20 cellular contexts compared by ENCODE assay signal in the genomic region with DNA sequence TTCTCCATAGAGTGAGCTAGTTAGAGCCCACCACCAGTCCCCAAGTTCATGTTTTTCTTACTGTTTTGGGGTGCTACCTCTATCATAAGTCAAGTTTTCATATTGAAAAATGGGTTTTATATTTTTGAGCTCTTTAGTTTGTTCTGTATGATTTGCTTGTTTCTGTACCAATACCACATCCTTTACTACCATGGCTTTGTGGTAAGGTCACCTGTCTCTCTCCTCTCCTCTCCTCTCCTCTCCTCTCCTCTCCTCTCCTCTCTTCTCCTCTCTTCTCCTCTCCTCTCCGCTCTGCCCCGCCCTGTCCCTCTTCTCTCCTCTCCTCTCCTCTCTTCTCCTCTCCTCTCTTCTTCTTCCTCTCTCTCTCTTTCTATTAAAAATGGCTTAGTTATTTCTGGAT.
DNase-seq lines count a peak whose midpoint lies in the region; ATAC-seq and TF ChIP-seq lines count a peak whose summit lies in the region.
"Had no signal": no experiment of that assay in that cellular context is flagged by ENCODE, and none has a peak within 500 bp of the region (broad histone marks: within the 10 kb centered on the region; RNA-seq: fewer than 3 reads in every experiment).

No MANE protein-coding gene starts in this region.

- peaks cover 10% of the 10 kb centered on the region for H3K4me1 ChIP-seq in Loucy (ENCODE audit: insufficient read depth, low read length, poor library complexity, severe bottlenecking)
- H3K4me1 ChIP-seq: pancreas had no signal

- H3K4me1 Mint-ChIP-seq in activated naive CD4-positive, alpha-beta T cell treated with anti-CD3 and anti-CD28 coated beads, Interleukin-2, amount 10 ng/mL, durations not matched to agents 7 days and 5 days, result peaks cover 20% of the 10 kb centered on the region
- peaks cover 16% of the 10 kb centered on the region for H3K4me1 Mint-ChIP-seq in central memory CD8-positive, alpha-beta T cell
- H3K4me1 Mint-ChIP-seq in stimulated activated memory B cell treated with anti-CD40 and anti-IgM and Interleukin-4, amounts not matched to agents 10 μg/mL and 1 μg/mL and 100 μg/mL, for 72 hours, result peaks cover 15% of the 10 kb centered on the region

- H3K27me3 ChIP-seq in Loucy (ENCODE audit: insufficient read depth, low read length, poor library complexity, severe bottlenecking), result no peaks in the 10 kb centered on the region
- H3K27me3 ChIP-seq: MG63, pancreas had no signal

- no peak overlapping the region for H3K4me3 ChIP-seq in Loucy (ENCODE audit: low read length, poor library complexity, severe bottlenecking)
- H3K4me3 ChIP-seq: MG63, pancreas had no signal

- H3K4me2 ChIP-seq in Loucy (ENCODE audit: low read depth, low read length, poor library complexity, severe bottlenecking), result peak overlapping the region; percentile 23

- CTCF ChIA-PET in activated naive CD4-positive, alpha-beta T cell treated with anti-CD3 and anti-CD28 coated beads, Interleukin-2, amount 10 ng/mL, durations not matched to agents 7 days and 5 days (lab: Charles Lee), result interaction anchor here (0.6 to 10.1 kb wide), 32 partner anchors 7 to 1124 kb away, joined by 3 to 252 read pairs (median 4); a partner anchor contains a TSS

- H3K9me2 ChIP-seq in Loucy (replicated peaks; ENCODE audit: low read depth, low read length), result no peaks in the 10 kb centered on the region

- peaks cover 21% of the 10 kb centered on the region for H3K27me3 Mint-ChIP-seq in activated naive CD4-positive, alpha-beta T cell treated with anti-CD3 and anti-CD28 coated beads, Interleukin-2, amount 10 ng/mL, durations not matched to agents 7 days and 5 days
- H3K27me3 Mint-ChIP-seq in central memory CD8-positive, alpha-beta T cell, result no peaks in the 10 kb centered on the region
- no peaks in the 10 kb centered on the region for H3K27me3 Mint-ChIP-seq in stimulated activated memory B cell treated with anti-CD40 and anti-IgM and Interleukin-4, amounts not matched to agents 10 μg/mL and 1 μg/mL and 100 μg/mL, for 72 hours
- H3K27me3 Mint-ChIP-seq: activated CD4-positive, alpha-beta memory T cell treated with anti-CD3 and anti-CD28 coated beads for 36 hours had no signal

- H3K79me2 ChIP-seq in Loucy (ENCODE audit: insufficient read depth, low read length), result no peaks in the 10 kb centered on the region

- H3K9me3 Mint-ChIP-seq in activated naive CD4-positive, alpha-beta T cell treated with anti-CD3 and anti-CD28 coated beads, Interleukin-2, amount 10 ng/mL, durations not matched to agents 7 days and 5 days, result no peaks in the 10 kb centered on the region
- H3K9me3 Mint-ChIP-seq in central memory CD8-positive, alpha-beta T cell, result no peaks in the 10 kb centered on the region
- no peaks in the 10 kb centered on the region for H3K9me3 Mint-ChIP-seq in stimulated activated memory B cell treated with anti-CD40 and anti-IgM and Interleukin-4, amounts not matched to agents 10 μg/mL and 1 μg/mL and 100 μg/mL, for 72 hours
- H3K9me3 Mint-ChIP-seq: activated CD4-positive, alpha-beta memory T cell treated with anti-CD3 and anti-CD28 coated beads for 36 hours; nephron progenitor cell had no signal

- H3F3A ChIP-seq in Loucy (ENCODE audit: low read depth), result no peaks in the 10 kb centered on the region

- no peak overlapping the region for H2AFZ ChIP-seq in Loucy (ENCODE audit: low read length)

- H4K20me1 ChIP-seq in Loucy (ENCODE audit: insufficient read depth, low read length, poor library complexity, severe bottlenecking), result no peaks in the 10 kb centered on the region

- no peaks in the 10 kb centered on the region for H3K36me3 Mint-ChIP-seq in activated naive CD4-positive, alpha-beta T cell treated with anti-CD3 and anti-CD28 coated beads, Interleukin-2, amount 10 ng/mL, durations not matched to agents 7 days and 5 days
- H3K36me3 Mint-ChIP-seq in central memory CD8-positive, alpha-beta T cell (ENCODE audit: insufficient read depth), result no peaks in the 10 kb centered on the region
- H3K36me3 Mint-ChIP-seq in stimulated activated memory B cell treated with anti-CD40 and anti-IgM and Interleukin-4, amounts not matched to agents 10 μg/mL and 1 μg/mL and 100 μg/mL, for 72 hours, result no peaks in the 10 kb centered on the region
- H3K36me3 Mint-ChIP-seq: activated CD4-positive, alpha-beta memory T cell treated with anti-CD3 and anti-CD28 coated beads for 36 hours had no signal

- TF ChIP-seq CTCF in Loucy (conservative IDR thresholded peaks at IDR 0.05; ENCODE audit: low read length), result no peak

- H3K9me3 ChIP-seq in Loucy (ENCODE audit: insufficient read depth, low read depth, low read length), result no peaks in the 10 kb centered on the region
- H3K9me3 ChIP-seq: MG63, pancreas had no signal

- no peaks in the 10 kb centered on the region for H3K36me3 ChIP-seq in Loucy (ENCODE audit: insufficient read depth, low read length)
- H3K36me3 ChIP-seq: MG63, pancreas had no signal

- ATAC-seq in central memory CD8-positive, alpha-beta T cell (replicated peaks; ENCODE audit: extremely low read depth, poor library complexity, severe bottlenecking), result peak; percentile 82
- ATAC-seq in stimulated activated memory B cell treated with anti-CD40 and anti-IgM and Interleukin-4, amounts not matched to agents 10 μg/mL and 1 μg/mL and 100 μg/mL, for 72 hours, result no peak
- ATAC-seq in HG02970 (IDR thresholded peaks at IDR 0.05; ENCODE audit: low FRiP score, unreplicated experiment), result no peak
- no peak for ATAC-seq in GM18517 (IDR thresholded peaks at IDR 0.05; ENCODE audit: unreplicated experiment)

- H3K4me3 Mint-ChIP-seq in activated naive CD4-positive, alpha-beta T cell treated with anti-CD3 and anti-CD28 coated beads, Interleukin-2, amount 10 ng/mL, durations not matched to agents 7 days and 5 days, result no peak overlapping the region
- H3K4me3 Mint-ChIP-seq in central memory CD8-positive, alpha-beta T cell, result peak overlapping the region; percentile 5
- H3K4me3 Mint-ChIP-seq in stimulated activated memory B cell treated with anti-CD40 and anti-IgM and Interleukin-4, amounts not matched to agents 10 μg/mL and 1 μg/mL and 100 μg/mL, for 72 hours, result no peak overlapping the region
- H3K4me3 Mint-ChIP-seq: activated CD4-positive, alpha-beta memory T cell treated with anti-CD3 and anti-CD28 coated beads for 36 hours; nephron progenitor cell had no signal

- H3K27ac Mint-ChIP-seq in activated naive CD4-positive, alpha-beta T cell treated with anti-CD3 and anti-CD28 coated beads, Interleukin-2, amount 10 ng/mL, durations not matched to agents 7 days and 5 days, result peak overlapping the region; percentile 63
- peak overlapping the region; percentile 76 for H3K27ac Mint-ChIP-seq in central memory CD8-positive, alpha-beta T cell (ENCODE audit: low read depth)
- peak overlapping the region; percentile 80 for H3K27ac Mint-ChIP-seq in stimulated activated memory B cell treated with anti-CD40 and anti-IgM and Interleukin-4, amounts not matched to agents 10 μg/mL and 1 μg/mL and 100 μg/mL, for 72 hours
- H3K27ac Mint-ChIP-seq: activated CD4-positive, alpha-beta memory T cell treated with anti-CD3 and anti-CD28 coated beads for 36 hours; nephron progenitor cell had no signal

- DNase-seq in activated naive CD4-positive, alpha-beta T cell treated with anti-CD3 and anti-CD28 coated beads, Interleukin-2, amount 10 ng/mL, durations not matched to agents 7 days and 5 days, result no peak
- DNase-seq in activated naive CD4-positive, alpha-beta T cell treated with Interleukin-2 at 50 U/mL for 16 hours, result no peak
- DNase-seq in central memory CD8-positive, alpha-beta T cell (ENCODE audit: low spot score in 2 of 2), result no peak
- no peak for DNase-seq in AG08395 (ENCODE audit: low spot score)
- DNase-seq: activated CD4-positive, alpha-beta memory T cell treated with anti-CD3 and anti-CD28 coated beads for 36 hours; DMS53; GF-D8; NCI-H1436; NCI-H2107; NCI-H510A treated with DMSO at 0.1 percent for 48 hours; nephron progenitor cell; NK-92 treated with Interleukin-12 subunit alpha and Interleukin-12 subunit beta, amount 100 ng/mL, for 24 hours; pancreas; right cardiac atrium; stimulated activated CD4-positive, alpha-beta T cell treated with anti-CD3 and anti-CD28 coated beads, Interleukin-12 subunit alpha, Interleukin-12 subunit beta, amount 100 ng/mL, for 4 hours had no signal

- no peak overlapping the region for H3K9ac ChIP-seq in Loucy (ENCODE audit: low read depth, low read length, poor library complexity, severe bottlenecking)
